8 cellular contexts compared by ENCODE assay signal in the genomic region with DNA sequence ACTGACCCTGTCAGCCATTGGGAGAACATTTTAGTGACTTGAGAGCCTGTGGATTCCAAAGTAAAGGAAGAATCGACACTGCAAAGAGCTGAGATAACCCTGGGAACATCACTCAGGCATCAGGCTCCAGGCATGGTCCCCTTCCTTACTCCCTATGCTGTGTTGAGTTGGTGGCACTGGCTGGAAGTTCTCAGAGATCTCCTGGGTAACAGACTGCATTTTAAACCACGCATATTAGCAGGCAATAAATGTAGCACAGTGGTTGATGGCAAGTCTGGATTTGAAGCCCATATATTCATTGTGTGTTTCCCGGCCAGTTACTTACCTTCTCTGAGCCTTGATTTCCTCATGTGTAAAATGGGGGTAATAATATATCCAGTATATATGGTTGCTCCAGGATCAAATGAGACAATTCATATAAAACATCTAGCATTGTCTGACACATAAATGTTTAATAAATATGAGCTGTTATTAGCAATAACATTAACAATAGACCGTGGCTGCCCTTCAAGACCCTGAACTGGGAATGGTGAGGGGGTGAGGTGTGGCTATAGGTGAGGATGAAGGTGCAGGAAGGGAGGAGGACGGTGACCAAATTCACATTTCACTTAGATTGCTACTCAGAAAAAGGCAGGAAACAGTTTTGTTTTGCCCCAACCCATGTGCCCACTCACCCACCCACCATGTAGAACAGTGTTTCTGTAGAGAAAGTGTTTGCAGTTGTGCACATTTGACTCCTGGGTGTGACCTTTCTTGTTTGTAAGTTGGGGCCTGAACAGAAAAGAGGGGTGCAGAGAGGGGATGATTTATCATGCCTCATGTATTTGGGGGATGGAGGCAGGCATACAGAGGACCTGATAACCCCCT. TPM values are rescaled to one million over a fixed set of nuclear protein-coding genes. Genes with fewer than 3 reads are reported as not detected.
A peak's percentile ranks its signal among the peaks of the same experiment; 100 is the strongest.
DNase-seq lines count a peak whose midpoint lies in the region; ATAC-seq and TF ChIP-seq lines count a peak whose summit lies in the region.

No MANE protein-coding gene starts in this region.

- H3K27me3 ChIP-seq in kidney epithelial cell (ENCODE audit: control insufficient read depth, insufficient read depth, low read length) (no peaks in the 10 kb centered on the region), subcutaneous abdominal adipose tissue (ENCODE audit: control insufficient read depth in 5 of 5, insufficient read depth in 4 of 5, low read length in 5 of 5) (no peaks in the 10 kb centered on the region)

- H3K27me3 Mint-ChIP-seq in activated CD4-positive, alpha-beta T cell treated with anti-CD3 and anti-CD28 coated beads for 36 hours: no peaks in the 10 kb centered on the region
- H3K27me3 Mint-ChIP-seq in activated naive CD8-positive, alpha-beta T cell treated with anti-CD3 and anti-CD28 coated beads for 36 hours: no peaks in the 10 kb centered on the region

- H3K9me3 Mint-ChIP-seq in activated CD4-positive, alpha-beta T cell treated with anti-CD3 and anti-CD28 coated beads for 36 hours (ENCODE audit: low read depth): no peaks in the 10 kb centered on the region
- no peaks in the 10 kb centered on the region for H3K9me3 Mint-ChIP-seq in activated naive CD8-positive, alpha-beta T cell treated with anti-CD3 and anti-CD28 coated beads for 36 hours

- peak overlapping the region; percentile 86 for H3K4me3 Mint-ChIP-seq in activated CD4-positive, alpha-beta T cell treated with anti-CD3 and anti-CD28 coated beads for 36 hours
- H3K4me3 Mint-ChIP-seq in activated naive CD8-positive, alpha-beta T cell treated with anti-CD3 and anti-CD28 coated beads for 36 hours: peak overlapping the region; percentile 85

- H3K36me3 ChIP-seq in kidney epithelial cell (ENCODE audit: control insufficient read depth, insufficient read depth, low read length) (no peaks in the 10 kb centered on the region), subcutaneous abdominal adipose tissue (ENCODE audit: control insufficient read depth in 5 of 5, insufficient read depth in 5 of 5, low read length in 5 of 5) (peaks cover 0 to 2% (median 0%) of the 10 kb centered on the region in 5 donors)

- TF ChIP-seq CTCF in kidney epithelial cell (IDR thresholded peaks at IDR 0.05; ENCODE audit: insufficient read depth, low read length, poor library complexity, severe bottlenecking): no peak

- peaks cover 14 to 81% (median 55%) of the 10 kb centered on the region in 5 donors for H3K4me1 ChIP-seq in subcutaneous abdominal adipose tissue (ENCODE audit: control insufficient read depth in 5 of 5, insufficient read depth in 5 of 5, low read length in 5 of 5)

- CTCF ChIA-PET in activated CD4-positive, alpha-beta T cell treated with anti-CD3 and anti-CD28 coated beads for 36 hours (lab: Charles Lee): interaction anchor here (0.6 to 3.2 kb wide), 5 partner anchors 11 to 92 kb away, joined by 3 to 13 read pairs (median 5); no protein-coding TSS in a partner anchor

- peak; percentile 62 for DNase-seq in activated CD4-positive, alpha-beta T cell treated with anti-CD3 and anti-CD28 coated beads for 36 hours
- DNase-seq in activated CD4-positive, alpha-beta T cell treated with anti-CD3 and anti-CD28 coated beads for 1 hour: no peak
- no peak for DNase-seq in activated naive CD8-positive, alpha-beta T cell treated with anti-CD3 and anti-CD28 coated beads for 36 hours
- DNase-seq in kidney epithelial cell (ENCODE audit: low read depth) (no peak), NCI-H526 treated with DMSO at 0.1 percent for 48 hours (lab: John Stamatoyannopoulos, UW) (no peak), MV-4-11 (lab: John Stamatoyannopoulos, UW) (no peak)

- H3K36me3 Mint-ChIP-seq in activated CD4-positive, alpha-beta T cell treated with anti-CD3 and anti-CD28 coated beads for 36 hours (ENCODE audit: low read depth): peaks cover 40% of the 10 kb centered on the region
- H3K36me3 Mint-ChIP-seq in activated naive CD8-positive, alpha-beta T cell treated with anti-CD3 and anti-CD28 coated beads for 36 hours: peaks cover 51% of the 10 kb centered on the region

- ATAC-seq in activated CD4-positive, alpha-beta T cell treated with anti-CD3 and anti-CD28 coated beads for 36 hours: no peak
- no peak for ATAC-seq in GM18868 (IDR thresholded peaks at IDR 0.05; ENCODE audit: unreplicated experiment)

- H3K27ac Mint-ChIP-seq in activated CD4-positive, alpha-beta T cell treated with anti-CD3 and anti-CD28 coated beads for 36 hours: peak overlapping the region; percentile 92
- H3K27ac Mint-ChIP-seq in activated naive CD8-positive, alpha-beta T cell treated with anti-CD3 and anti-CD28 coated beads for 36 hours: peak overlapping the region; percentile 93

- peak overlapping the region; percentile 14 to 85 (median 76) for H3K9ac ChIP-seq in subcutaneous abdominal adipose tissue (ENCODE audit: low read length in 5 of 5)

- H3K4me3 ChIP-seq in kidney epithelial cell (ENCODE audit: low read depth, low read length) (peak overlapping the region; percentile 84), subcutaneous abdominal adipose tissue (ENCODE audit: low read depth in 1 of 5, low read length in 5 of 5) (peak overlapping the region; percentile 70 to 82 (median 77))

- intact Hi-C loops in activated CD4-positive, alpha-beta T cell treated with anti-CD3 and anti-CD28 coated beads for 36 hours (cut with DNase I, micrococcal nuclease): loop anchor here in 1 of 2 experiments (5.0 to 10.0 kb wide), 3 partner anchors 33 to 475 kb away; a partner anchor contains a TSS

- POLR2A ChIA-PET in activated CD4-positive, alpha-beta T cell treated with anti-CD3 and anti-CD28 coated beads for 36 hours (lab: Charles Lee): interaction anchor here (2.5 kb wide), 1 partner anchor 18 kb away, joined by 19 read pairs; no protein-coding TSS in a partner anchor

- no peaks in the 10 kb centered on the region for H3K9me3 ChIP-seq in subcutaneous abdominal adipose tissue (ENCODE audit: control insufficient read depth in 5 of 5, low read length in 5 of 5)

- H3K4me1 Mint-ChIP-seq in activated CD4-positive, alpha-beta T cell treated with anti-CD3 and anti-CD28 coated beads for 36 hours: peaks cover 75% of the 10 kb centered on the region
- H3K4me1 Mint-ChIP-seq in activated naive CD8-positive, alpha-beta T cell treated with anti-CD3 and anti-CD28 coated beads for 36 hours: peaks cover 70% of the 10 kb centered on the region

- peak overlapping the region; percentile 81 for H3K27ac ChIP-seq in subcutaneous abdominal adipose tissue (ENCODE audit: low read depth, low read length)

RNA-seq across cellular contexts. Expression of a gene that starts 2.1 kb away (rescaled TPM):
- 100 to 1,000 TPM; 185 to 230 TPM for total RNA-seq in activated CD4-positive, alpha-beta T cell treated with anti-CD3 and anti-CD28 coated beads for 36 hours
- 100 to 1,000 TPM; 156 to 162 TPM for total RNA-seq in activated naive CD8-positive, alpha-beta T cell treated with anti-CD3 and anti-CD28 coated beads for 36 hours
- total RNA-seq in kidney epithelial cell: 89.3 and 143 TPM in 2 replicates
